Comparison of ENCODE assay signal across 8 cellular contexts in the genomic region with DNA sequence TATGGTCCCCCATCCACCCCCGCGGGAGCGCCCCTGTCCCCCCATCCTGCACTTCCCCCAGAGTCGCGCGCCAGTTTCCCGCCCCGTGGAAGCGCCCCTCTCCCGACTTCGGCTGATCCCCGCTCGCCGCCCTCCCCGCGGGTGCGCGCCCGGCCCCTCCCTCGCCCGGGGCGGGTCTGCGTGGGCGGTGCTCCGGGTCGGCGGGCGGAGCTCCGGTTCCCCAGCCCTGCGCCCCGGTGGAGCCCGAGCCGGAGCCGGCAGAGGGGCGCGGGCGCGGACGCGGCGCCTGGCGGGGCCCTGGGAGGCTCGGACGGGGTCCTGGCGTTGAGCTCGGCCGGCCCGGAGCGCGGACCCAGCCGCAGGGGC.
A peak's percentile ranks its signal among the peaks of the same experiment; 100 is the strongest.
DNase-seq lines count a peak whose midpoint lies in the region; ATAC-seq and TF ChIP-seq lines count a peak whose summit lies in the region.

A gene (plus strand): TSS at position 223 of the 366 bp plus-strand sequence. CDS start 148 bp downstream, outside the sequence.

- TF ChIP-seq CTCF in HFF-Myc (IDR thresholded peaks at IDR 0.05; ENCODE audit: low read depth, low read length, missing control alignments) (no peak), nephron (IDR thresholded peaks at IDR 0.05; ENCODE audit: unreplicated experiment in 3 of 3) (no peak), tibial artery (IDR thresholded peaks at IDR 0.05) (no peak)

- H3K4me3 ChIP-seq in HFF-Myc (replicated peaks; ENCODE audit: low read depth, low read length): peak within 1 kb of the TSS; percentile 11; the same call in 1 of the 2 replicates
- peak within 1 kb of the TSS; percentile 45 for H3K4me3 ChIP-seq in effector memory CD4-positive, alpha-beta T cell (ENCODE audit: insufficient read depth, low read depth, low read length, poor library complexity, severe bottlenecking)
- H3K4me3 ChIP-seq in tibial artery: peak within 1 kb of the TSS; percentile 42 to 58

- no peaks in the 10 kb centered on the region for H3K36me3 ChIP-seq in effector memory CD4-positive, alpha-beta T cell (ENCODE audit: control insufficient read depth, insufficient read depth, low read length)
- H3K36me3 ChIP-seq in tibial artery: no peaks in the 10 kb centered on the region

- H3K9me3 ChIP-seq in effector memory CD4-positive, alpha-beta T cell (ENCODE audit: control insufficient read depth, low read length): no peaks in the 10 kb centered on the region
- no peaks in the 10 kb centered on the region for H3K9me3 ChIP-seq in tibial artery

- no peaks in the 10 kb centered on the region for H3K36me3 Mint-ChIP-seq in nephron (ENCODE audit: low read depth)

- H3K4me1 ChIP-seq in effector memory CD4-positive, alpha-beta T cell (ENCODE audit: control insufficient read depth, insufficient read depth, low read length, poor library complexity, severe bottlenecking): no peaks in the 10 kb centered on the region
- H3K4me1 ChIP-seq in tibial artery: peaks cover 0 to 20% (median 15%) of the 10 kb centered on the region in 4 donors

- no peak for ATAC-seq in GM19467 (IDR thresholded peaks at IDR 0.05; ENCODE audit: unreplicated experiment)

- no peak within 1 kb of the TSS for H3K27ac Mint-ChIP-seq in nephron

- H3K27me3 Mint-ChIP-seq in nephron (ENCODE audit: low read depth): peaks cover 75% of the 10 kb centered on the region

- H3K4me1 Mint-ChIP-seq in nephron: peaks cover 11% of the 10 kb centered on the region

- intact Hi-C loops in tibial artery (cut with DNase I; ENCODE audit: low total_unique reads): no loop called here

- in situ Hi-C loops in ACHN (cut with HindIII; ENCODE audit: low pct_ligation_motif_present, low pct_unique_long_range_greater_than_20kb, low sequenced_read_pairs): no loop called here

- H3K9me3 Mint-ChIP-seq in nephron: peaks cover 3% of the 10 kb centered on the region

- H3K27ac ChIP-seq in effector memory CD4-positive, alpha-beta T cell (ENCODE audit: insufficient read depth, low read length, poor library complexity, severe bottlenecking): no peak within 1 kb of the TSS
- no peak within 1 kb of the TSS for H3K27ac ChIP-seq in tibial artery

- H3K27me3 ChIP-seq in effector memory CD4-positive, alpha-beta T cell (replicated peaks; ENCODE audit: control insufficient read depth, insufficient read depth, low read length, poor library complexity, severe bottlenecking): peaks cover 19% of the 10 kb centered on the region
- H3K27me3 ChIP-seq in tibial artery: peaks cover 0 to 54% of the 10 kb centered on the region in 2 donors

- H3K4me3 Mint-ChIP-seq in nephron: peak within 1 kb of the TSS; percentile 86 to 88 (median 88)

- DNase-seq in ACHN: peak; percentile 45
- no peak for DNase-seq in HFF-Myc (ENCODE audit: extremely low read depth, low read depth)
- DNase-seq in activated CD4-positive, alpha-beta T cell treated with anti-CD3 and anti-CD28 coated beads, Interleukin-2, amount 50 U/mL, for 4 hours: peak; percentile 37 to 43
- DNase-seq in effector memory CD4-positive, alpha-beta T cell: peak in 2 of 3 donors; percentile 16 to 32
- DNase-seq in tibial artery: no peak
- DNase-seq in superior temporal gyrus (ENCODE audit: extremely low spot score): no peak

Comparison
In these comparisons a context has a peak if more than half of its experiments do, and no peak if none do; other contexts are left out.
1. DNase-seq: peak in ACHN (single experiment), activated CD4-positive, alpha-beta T cell treated with anti-CD3 and anti-CD28 coated beads, Interleukin-2, amount 50 U/mL, for 4 hours (2 of 2) and effector memory CD4-positive, alpha-beta T cell (2 of 3); none in HFF-Myc (single experiment), tibial artery (0 of 2) and superior temporal gyrus (single experiment).
2. Peak in every context shown above with its lines, with median percentiles within 50 percentile points of each other: H3K4me3 ChIP-seq.